Comparison of ENCODE assay signal across 9 cellular contexts in genomic region chr1:192119701-192120100, GRCh38. TPM values are rescaled to one million over a fixed set of nuclear protein-coding genes. Genes with fewer than 3 reads are reported as not detected.
"Had no signal": no experiment of that assay in that cellular context is flagged by ENCODE, and none has a peak within 500 bp of the region (broad histone marks: within the 10 kb centered on the region; RNA-seq: fewer than 3 reads in every experiment).

No MANE protein-coding gene starts in this region.

- DNase-seq: H9, HCEC 1CT, KG1 had no signal

- H3K27ac ChIP-seq: HL-60 had no signal

- H3K4me3 ChIP-seq: GM23338 had no signal

- ATAC-seq: GM23338, HepG2 had no signal

- FAIRE-seq: H1, H54, HepG2 had no signal

- H2AFZ ChIP-seq: GM23338 had no signal

- H3K4me2 ChIP-seq: GM23338 had no signal

RNA-seq across cellular contexts. Expression of gene RGS18, which starts 38.6 kb away (rescaled TPM):
- total RNA-seq: GM23338, H1, H9, HepG2, HT1080 had no signal
- polyA plus RNA-seq: GM23338, H1, HepG2 had no signal
